ENCODE assay signal across 19 cellular contexts in the genomic region with DNA sequence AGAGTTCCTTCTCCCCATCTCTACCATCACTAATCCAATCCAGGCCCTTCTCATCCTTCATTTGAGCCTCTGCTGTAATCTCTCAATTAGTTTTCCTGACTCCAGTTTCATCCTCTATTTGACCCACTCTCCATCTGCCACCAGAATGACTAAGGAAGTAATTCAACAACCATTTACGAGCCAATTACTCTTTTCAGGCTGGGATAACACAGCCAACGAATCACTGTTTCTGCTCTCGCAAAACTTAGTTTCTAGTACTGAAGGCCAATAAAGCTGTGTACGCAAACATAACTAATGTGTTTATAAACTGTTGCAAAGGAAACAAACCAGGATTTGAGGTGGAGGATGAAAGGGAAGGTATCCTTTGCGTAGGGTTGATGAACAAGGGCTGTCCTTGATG. TPM values are rescaled to one million over a fixed set of nuclear protein-coding genes. Genes with fewer than 3 reads are reported as not detected.
DNase-seq lines count a peak whose midpoint lies in the region; ATAC-seq and TF ChIP-seq lines count a peak whose summit lies in the region.
"Had no signal": no experiment of that assay in that cellular context is flagged by ENCODE, and none has a peak within 500 bp of the region (broad histone marks: within the 10 kb centered on the region; RNA-seq: fewer than 3 reads in every experiment).

No MANE protein-coding gene starts in this region.

- H3K4me3 Mint-ChIP-seq in activated T-helper 17 cell treated with anti-CD3 and anti-CD28 coated beads, Interleukin-2, amount 50 U/mL, for 72 hours, result no peak overlapping the region
- H3K4me3 Mint-ChIP-seq: CD4-positive, alpha-beta T cell; T-helper 2 cell treated with Interferon-gamma antibody and Interleukin-4, amounts not matched to agents 5 μg/mL and 100 μg/mL, for 36 hours had no signal

- WGBS in tibial nerve, 2 donors, result 88 to 89% methylated on average over 5 of the region's 5 CpGs

- H3K9me3 ChIP-seq in HUES48 (ENCODE audit: control insufficient read depth, insufficient read depth, low read length), result no peaks in the 10 kb centered on the region
- no peaks in the 10 kb centered on the region for H3K9me3 ChIP-seq in mucosa of descending colon
- no peaks in the 10 kb centered on the region for H3K9me3 ChIP-seq in tibial nerve
- H3K9me3 ChIP-seq in ascending aorta, result no peaks in the 10 kb centered on the region
- H3K9me3 ChIP-seq: left ventricle myocardium inferior, right atrium auricular region had no signal

- no peak for TF ChIP-seq CTCF in BJ (IDR thresholded peaks at IDR 0.05; ENCODE audit: insufficient read depth, low read depth, low read length)
- no peak for TF ChIP-seq CTCF in mucosa of descending colon (IDR thresholded peaks at IDR 0.05)
- no peak for TF ChIP-seq CTCF in tibial nerve (IDR thresholded peaks at IDR 0.05)
- no peak for TF ChIP-seq CTCF in ascending aorta (IDR thresholded peaks at IDR 0.05)

- POLR2A ChIA-PET in BJ (lab: Charles Lee), result no interaction called here

- H3K4me3 ChIP-seq in BJ (ENCODE audit: low read depth, low read length), result no peak overlapping the region
- H3K4me3 ChIP-seq in HUES48 (ENCODE audit: low read depth, low read length), result no peak overlapping the region
- H3K4me3 ChIP-seq in mucosa of descending colon, result no peak overlapping the region
- no peak overlapping the region for H3K4me3 ChIP-seq in tibial nerve
- H3K4me3 ChIP-seq in ascending aorta, result no peak overlapping the region
- H3K4me3 ChIP-seq: left ventricle myocardium inferior, right atrium auricular region, SK-N-MC had no signal

- peak overlapping the region; percentile 11 for H3K27ac Mint-ChIP-seq in activated T-helper 17 cell treated with anti-CD3 and anti-CD28 coated beads, Interleukin-2, amount 50 U/mL, for 72 hours
- H3K27ac Mint-ChIP-seq: activated T-helper 2 cell treated with anti-CD3 and anti-CD28 coated beads, Interferon-gamma antibody, Interleukin-2, Interleukin-4, amounts not matched to agents 10 μg/mL and 5 μg/mL and 100 μg/mL, durations not matched to agents 14 hours and 24 hours and 36 hours; CD4-positive, alpha-beta T cell; T-helper 2 cell treated with Interferon-gamma antibody and Interleukin-4, amounts not matched to agents 5 μg/mL and 100 μg/mL, for 36 hours had no signal

- CTCF ChIA-PET in BJ (lab: Yijun Ruan, JAX), result no interaction called here

- no peak for ATAC-seq in activated T-helper 17 cell treated with anti-CD3 and anti-CD28 coated beads, Interleukin-2, amount 50 U/mL, for 72 hours (replicated peaks)
- ATAC-seq in mucosa of descending colon, result peak; percentile 52

- no peaks in the 10 kb centered on the region for H3K27me3 ChIP-seq in BJ (ENCODE audit: control insufficient read depth, insufficient read depth, low read length)
- no peaks in the 10 kb centered on the region for H3K27me3 ChIP-seq in HUES48 (ENCODE audit: control insufficient read depth, insufficient read depth, low read length)
- H3K27me3 ChIP-seq in tibial nerve, result no peaks in the 10 kb centered on the region
- no peaks in the 10 kb centered on the region for H3K27me3 ChIP-seq in ascending aorta
- H3K27me3 ChIP-seq: right atrium auricular region had no signal

- no peaks in the 10 kb centered on the region for H3K36me3 Mint-ChIP-seq in activated T-helper 17 cell treated with anti-CD3 and anti-CD28 coated beads, Interleukin-2, amount 50 U/mL, for 72 hours (ENCODE audit: low read depth)

- H3K27ac ChIP-seq in HUES48 (ENCODE audit: low read depth, low read length) (peak overlapping the region; percentile 84), tibial nerve (no peak overlapping the region), ascending aorta (no peak overlapping the region)
- H3K27ac ChIP-seq: left ventricle myocardium inferior, right atrium auricular region, SK-N-MC had no signal

- DNase-seq in BJ (ENCODE audit: low read depth) (peak; percentile 42), mucosa of descending colon (no peak), foreskin melanocyte (no peak), tibial nerve (ENCODE audit: low spot score in 2 of 2) (no peak), ascending aorta (ENCODE audit: low spot score in 2 of 2) (no peak)
- no peak for DNase-seq in activated CD4-positive, CD25-positive, alpha-beta regulatory T cell (lab: John Stamatoyannopoulos, UW)
- DNase-seq: activated CD4-positive, CD25-positive, alpha-beta regulatory T cell treated with anti-CD3 and anti-CD28 coated beads, Interleukin-2, amount 50 U/mL, for 72 hours; CD4-positive, alpha-beta T cell; erythroblast; left ventricle myocardium inferior; NCI-H1105 treated with DMSO at 0.1 percent for 48 hours; NK-92 treated with Interleukin-12 subunit alpha and Interleukin-12 subunit beta, amount 100 ng/mL, for 24 hours; nucleus accumbens had no signal

- no peak for TF ChIP-seq POLR2A in tibial nerve (IDR thresholded peaks at IDR 0.05)

- no peaks in the 10 kb centered on the region for H3K27me3 Mint-ChIP-seq in activated T-helper 17 cell treated with anti-CD3 and anti-CD28 coated beads, Interleukin-2, amount 50 U/mL, for 72 hours
- H3K27me3 Mint-ChIP-seq: CD4-positive, alpha-beta T cell had no signal

- no peak for TF ChIP-seq EP300 in tibial nerve (IDR thresholded peaks at IDR 0.05)

- H3K36me3 ChIP-seq in BJ (ENCODE audit: control insufficient read depth, insufficient read depth, low read length) (no peaks in the 10 kb centered on the region), HUES48 (ENCODE audit: control insufficient read depth, insufficient read depth, low read length) (no peaks in the 10 kb centered on the region), mucosa of descending colon (ENCODE audit: low read depth) (no peaks in the 10 kb centered on the region), tibial nerve (no peaks in the 10 kb centered on the region), ascending aorta (no peaks in the 10 kb centered on the region)
- H3K36me3 ChIP-seq: left ventricle myocardium inferior, right atrium auricular region had no signal

- no peaks in the 10 kb centered on the region for H3K9me3 Mint-ChIP-seq in activated T-helper 17 cell treated with anti-CD3 and anti-CD28 coated beads, Interleukin-2, amount 50 U/mL, for 72 hours
- H3K9me3 Mint-ChIP-seq: activated T-helper 2 cell treated with anti-CD3 and anti-CD28 coated beads, Interferon-gamma antibody, Interleukin-2, Interleukin-4, amounts not matched to agents 10 μg/mL and 5 μg/mL and 100 μg/mL, durations not matched to agents 14 hours and 24 hours and 36 hours; CD4-positive, alpha-beta T cell; T-helper 2 cell treated with Interferon-gamma antibody and Interleukin-4, amounts not matched to agents 5 μg/mL and 100 μg/mL, for 36 hours had no signal

- intact Hi-C loops in mucosa of descending colon (cut with DNase I, micrococcal nuclease) (no loop called here), ascending aorta (cut with DNase I) (no loop called here)

- H3K4me1 ChIP-seq in HUES48 (ENCODE audit: control insufficient read depth, insufficient read depth, low read length) (peaks cover 26% of the 10 kb centered on the region), mucosa of descending colon (ENCODE audit: low read depth) (peaks cover 37% of the 10 kb centered on the region), tibial nerve (no peaks in the 10 kb centered on the region), ascending aorta (no peaks in the 10 kb centered on the region)
- H3K4me1 ChIP-seq: right atrium auricular region had no signal

- no peak overlapping the region for H3K9ac ChIP-seq in HUES48 (ENCODE audit: low read depth, low read length)

- H3K4me1 Mint-ChIP-seq in activated T-helper 17 cell treated with anti-CD3 and anti-CD28 coated beads, Interleukin-2, amount 50 U/mL, for 72 hours, result no peaks in the 10 kb centered on the region

RNA-seq across cellular contexts. Expression of a gene that starts 53.7 kb away (rescaled TPM):
- polyA plus RNA-seq in BJ (2011; rRNA removed), result 1.2 and 2.8 TPM in 2 replicates
- polyA minus RNA-seq in BJ (2011; rRNA and poly(A)+ RNA removed), result 1.8 and 2.3 TPM in 2 replicates
- 1 to 10 TPM; 2.4 to 3.9 TPM for total RNA-seq in activated T-helper 17 cell treated with anti-CD3 and anti-CD28 coated beads, Interleukin-2, amount 50 U/mL, for 72 hours
- total RNA-seq in mucosa of descending colon, result 100 to 1,000 TPM in 2 of 3 donors, 10 to 100 TPM in 1; 62.9 to 146 (median 117) TPM
- 10 to 100 TPM in 3 of 4 donors, 1 to 10 TPM in 1; 9.8 to 30.3 (median 22.8) TPM for total RNA-seq in tibial nerve
- 6.7 TPM for total RNA-seq in ascending aorta
